In the genomic region with DNA sequence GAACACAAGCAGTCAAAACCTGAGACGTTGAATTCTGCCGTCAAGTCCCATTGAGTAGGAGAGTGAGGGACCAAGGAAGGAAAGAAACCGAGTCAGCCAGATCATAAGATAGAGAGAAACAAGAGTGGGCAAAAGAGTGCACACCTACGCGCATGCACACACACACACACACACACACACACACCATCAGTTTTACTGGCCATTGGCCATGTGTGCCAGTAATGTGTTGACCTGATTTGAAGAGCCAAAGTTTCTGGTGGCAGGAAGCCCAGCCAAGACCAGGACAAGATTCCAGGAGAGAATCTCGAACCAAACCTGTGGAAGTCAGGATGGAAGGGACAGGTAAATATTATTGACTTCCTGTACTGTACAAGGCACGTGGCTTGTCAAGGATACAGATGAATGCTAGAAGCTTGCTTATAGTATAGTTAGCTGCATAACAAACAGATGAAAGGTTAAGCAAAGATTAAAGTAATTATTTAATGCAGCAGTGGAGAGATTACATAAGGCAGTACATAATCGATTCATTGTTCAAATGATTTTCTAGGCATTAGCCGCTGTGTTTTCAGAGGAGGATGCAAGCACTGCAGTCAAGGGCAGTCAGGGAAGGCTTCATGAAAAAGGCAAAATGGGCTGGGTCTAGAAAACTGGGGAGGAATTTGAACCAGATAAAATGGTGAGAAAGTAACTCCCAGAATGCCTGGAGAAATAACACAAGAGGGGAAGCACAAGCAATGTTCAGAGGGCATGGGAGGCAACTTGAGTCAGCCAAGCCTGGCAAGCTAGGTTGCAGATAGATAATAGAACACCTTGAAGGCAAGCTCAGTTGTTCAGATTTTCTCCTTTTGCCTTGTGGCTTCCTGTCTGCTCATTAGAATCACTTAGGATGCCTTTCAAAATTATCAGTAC, we compare ENCODE assay signal across 1 cellular context.
TF ChIP-seq lines count a peak whose summit lies in the region.

No MANE protein-coding gene starts in this region.

TF ChIP-seq in HepG2, 621 proteins besides CTCF, POLR2A, EP300 and RAD21 (continues in another document):
- TF ChIP-seq GABPB1 (CRISPR knock-in tag; IDR thresholded peaks at IDR 0.05) (no peak), GATAD2A (CRISPR knock-in tag; IDR thresholded peaks at IDR 0.05) (peak; percentile 47; the same call in 1 of the 2 replicates), ZFP36L2 (CRISPR knock-in tag; IDR thresholded peaks at IDR 0.05) (no peak), ZNF678 (CRISPR knock-in tag; IDR thresholded peaks at IDR 0.05) (no peak), NFKBIZ (CRISPR knock-in tag; IDR thresholded peaks at IDR 0.05) (no peak), ZNF10 (CRISPR knock-in tag; IDR thresholded peaks at IDR 0.05; ENCODE audit: borderline replicate concordance, low read depth) (no peak), SP1 (IDR thresholded peaks at IDR 0.05) (no peak), SP1 (CRISPR knock-in tag; IDR thresholded peaks at IDR 0.05) (no peak), ZNF792 (CRISPR knock-in tag; IDR thresholded peaks at IDR 0.05) (no peak), TCF7L2 (IDR thresholded peaks at IDR 0.05; ENCODE audit: low read depth, low read length) (no peak), ZNF34 (CRISPR knock-in tag; IDR thresholded peaks at IDR 0.05; ENCODE audit: borderline replicate concordance) (no peak), KDM5A (IDR thresholded peaks at IDR 0.05; ENCODE audit: borderline replicate concordance, low read length) (no peak), CBX2 (IDR thresholded peaks at IDR 0.05; ENCODE audit: low read depth, low read length) (no peak), CBX2 (CRISPR knock-in tag; IDR thresholded peaks at IDR 0.05; ENCODE audit: low read depth) (no peak), NFE2 (CRISPR knock-in tag; IDR thresholded peaks at IDR 0.05) (no peak), ZNF460 (CRISPR knock-in tag; IDR thresholded peaks at IDR 0.05; ENCODE audit: borderline replicate concordance) (no peak), NFYB (CRISPR knock-in tag; IDR thresholded peaks at IDR 0.05) (no peak), ZNF24 (IDR thresholded peaks at IDR 0.05) (no peak), NFE2L1 (CRISPR knock-in tag; IDR thresholded peaks at IDR 0.05; ENCODE audit: borderline replicate concordance) (no peak), ZNF737 (CRISPR knock-in tag; IDR thresholded peaks at IDR 0.05; ENCODE audit: borderline replicate concordance) (no peak), ZNF496 (CRISPR knock-in tag; IDR thresholded peaks at IDR 0.05; ENCODE audit: insufficient replicate concordance) (no peak), NFATC3 (CRISPR knock-in tag; IDR thresholded peaks at IDR 0.05) (no peak), PHF20 (CRISPR knock-in tag; IDR thresholded peaks at IDR 0.05) (no peak), FOXP1 (IDR thresholded peaks at IDR 0.05) (no peak), FOXP1 (CRISPR knock-in tag; IDR thresholded peaks at IDR 0.05) (peak; percentile 45; the same call in 1 of the 2 replicates), NCOA2 (CRISPR knock-in tag; IDR thresholded peaks at IDR 0.05) (peak; percentile 62), SKI (IDR thresholded peaks at IDR 0.05; ENCODE audit: partially characterized antibody) (no peak), SMAD9 (CRISPR knock-in tag; IDR thresholded peaks at IDR 0.05) (no peak), JARID2 (CRISPR knock-in tag; IDR thresholded peaks at IDR 0.05; ENCODE audit: insufficient replicate concordance) (no peak), ERF (CRISPR knock-in tag; IDR thresholded peaks at IDR 0.05) (no peak), ZNF484 (CRISPR knock-in tag; IDR thresholded peaks at IDR 0.05; ENCODE audit: borderline replicate concordance, low read depth) (no peak), ZBTB21 (CRISPR knock-in tag; IDR thresholded peaks at IDR 0.05) (no peak), ESRRA (CRISPR knock-in tag; IDR thresholded peaks at IDR 0.05; ENCODE audit: low read depth) (no peak), ZNF605 (CRISPR knock-in tag; IDR thresholded peaks at IDR 0.05) (no peak), CAMTA2 (CRISPR knock-in tag; IDR thresholded peaks at IDR 0.05; ENCODE audit: borderline replicate concordance) (no peak)
- TF ChIP-seq, protein P1, sequence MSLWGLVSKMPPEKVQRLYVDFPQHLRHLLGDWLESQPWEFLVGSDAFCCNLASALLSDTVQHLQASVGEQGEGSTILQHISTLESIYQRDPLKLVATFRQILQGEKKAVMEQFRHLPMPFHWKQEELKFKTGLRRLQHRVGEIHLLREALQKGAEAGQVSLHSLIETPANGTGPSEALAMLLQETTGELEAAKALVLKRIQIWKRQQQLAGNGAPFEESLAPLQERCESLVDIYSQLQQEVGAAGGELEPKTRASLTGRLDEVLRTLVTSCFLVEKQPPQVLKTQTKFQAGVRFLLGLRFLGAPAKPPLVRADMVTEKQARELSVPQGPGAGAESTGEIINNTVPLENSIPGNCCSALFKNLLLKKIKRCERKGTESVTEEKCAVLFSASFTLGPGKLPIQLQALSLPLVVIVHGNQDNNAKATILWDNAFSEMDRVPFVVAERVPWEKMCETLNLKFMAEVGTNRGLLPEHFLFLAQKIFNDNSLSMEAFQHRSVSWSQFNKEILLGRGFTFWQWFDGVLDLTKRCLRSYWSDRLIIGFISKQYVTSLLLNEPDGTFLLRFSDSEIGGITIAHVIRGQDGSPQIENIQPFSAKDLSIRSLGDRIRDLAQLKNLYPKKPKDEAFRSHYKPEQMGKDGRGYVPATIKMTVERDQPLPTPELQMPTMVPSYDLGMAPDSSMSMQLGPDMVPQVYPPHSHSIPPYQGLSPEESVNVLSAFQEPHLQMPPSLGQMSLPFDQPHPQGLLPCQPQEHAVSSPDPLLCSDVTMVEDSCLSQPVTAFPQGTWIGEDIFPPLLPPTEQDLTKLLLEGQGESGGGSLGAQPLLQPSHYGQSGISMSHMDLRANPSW (CRISPR knock-in tag; IDR thresholded peaks at IDR 0.05; ENCODE audit: borderline replicate concordance), result no peak
- TF ChIP-seq, protein P2, sequence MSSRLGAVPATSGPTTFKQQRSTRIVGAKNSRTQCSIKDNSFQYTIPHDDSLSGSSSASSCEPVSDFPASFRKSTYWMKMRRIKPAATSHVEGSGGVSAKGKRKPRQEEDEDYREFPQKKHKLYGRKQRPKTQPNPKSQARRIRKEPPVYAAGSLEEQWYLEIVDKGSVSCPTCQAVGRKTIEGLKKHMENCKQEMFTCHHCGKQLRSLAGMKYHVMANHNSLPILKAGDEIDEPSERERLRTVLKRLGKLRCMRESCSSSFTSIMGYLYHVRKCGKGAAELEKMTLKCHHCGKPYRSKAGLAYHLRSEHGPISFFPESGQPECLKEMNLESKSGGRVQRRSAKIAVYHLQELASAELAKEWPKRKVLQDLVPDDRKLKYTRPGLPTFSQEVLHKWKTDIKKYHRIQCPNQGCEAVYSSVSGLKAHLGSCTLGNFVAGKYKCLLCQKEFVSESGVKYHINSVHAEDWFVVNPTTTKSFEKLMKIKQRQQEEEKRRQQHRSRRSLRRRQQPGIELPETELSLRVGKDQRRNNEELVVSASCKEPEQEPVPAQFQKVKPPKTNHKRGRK (CRISPR knock-in tag; IDR thresholded peaks at IDR 0.05), result no peak
- TF ChIP-seq, protein P3, sequence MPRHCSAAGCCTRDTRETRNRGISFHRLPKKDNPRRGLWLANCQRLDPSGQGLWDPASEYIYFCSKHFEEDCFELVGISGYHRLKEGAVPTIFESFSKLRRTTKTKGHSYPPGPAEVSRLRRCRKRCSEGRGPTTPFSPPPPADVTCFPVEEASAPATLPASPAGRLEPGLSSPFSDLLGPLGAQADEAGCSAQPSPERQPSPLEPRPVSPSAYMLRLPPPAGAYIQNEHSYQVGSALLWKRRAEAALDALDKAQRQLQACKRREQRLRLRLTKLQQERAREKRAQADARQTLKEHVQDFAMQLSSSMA (CRISPR knock-in tag; IDR thresholded peaks at IDR 0.05), result no peak
- TF ChIP-seq, protein P4, sequence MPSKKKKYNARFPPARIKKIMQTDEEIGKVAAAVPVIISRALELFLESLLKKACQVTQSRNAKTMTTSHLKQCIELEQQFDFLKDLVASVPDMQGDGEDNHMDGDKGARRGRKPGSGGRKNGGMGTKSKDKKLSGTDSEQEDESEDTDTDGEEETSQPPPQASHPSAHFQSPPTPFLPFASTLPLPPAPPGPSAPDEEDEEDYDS (CRISPR knock-in tag; IDR thresholded peaks at IDR 0.05), result 0 out of 2 replicates have a peak, but pooled peaks have one; percentile 23
- TF ChIP-seq, protein P5, sequence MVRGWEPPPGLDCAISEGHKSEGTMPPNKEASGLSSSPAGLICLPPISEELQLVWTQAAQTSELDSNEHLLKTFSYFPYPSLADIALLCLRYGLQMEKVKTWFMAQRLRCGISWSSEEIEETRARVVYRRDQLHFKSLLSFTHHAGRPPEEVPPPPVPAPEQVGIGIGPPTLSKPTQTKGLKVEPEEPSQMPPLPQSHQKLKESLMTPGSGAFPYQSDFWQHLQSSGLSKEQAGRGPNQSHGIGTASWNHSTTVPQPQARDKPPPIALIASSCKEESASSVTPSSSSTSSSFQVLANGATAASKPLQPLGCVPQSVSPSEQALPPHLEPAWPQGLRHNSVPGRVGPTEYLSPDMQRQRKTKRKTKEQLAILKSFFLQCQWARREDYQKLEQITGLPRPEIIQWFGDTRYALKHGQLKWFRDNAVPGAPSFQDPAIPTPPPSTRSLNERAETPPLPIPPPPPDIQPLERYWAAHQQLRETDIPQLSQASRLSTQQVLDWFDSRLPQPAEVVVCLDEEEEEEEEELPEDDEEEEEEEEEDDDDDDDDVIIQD (CRISPR knock-in tag; IDR thresholded peaks at IDR 0.05; ENCODE audit: low read depth), result no peak
- TF ChIP-seq, protein P6, sequence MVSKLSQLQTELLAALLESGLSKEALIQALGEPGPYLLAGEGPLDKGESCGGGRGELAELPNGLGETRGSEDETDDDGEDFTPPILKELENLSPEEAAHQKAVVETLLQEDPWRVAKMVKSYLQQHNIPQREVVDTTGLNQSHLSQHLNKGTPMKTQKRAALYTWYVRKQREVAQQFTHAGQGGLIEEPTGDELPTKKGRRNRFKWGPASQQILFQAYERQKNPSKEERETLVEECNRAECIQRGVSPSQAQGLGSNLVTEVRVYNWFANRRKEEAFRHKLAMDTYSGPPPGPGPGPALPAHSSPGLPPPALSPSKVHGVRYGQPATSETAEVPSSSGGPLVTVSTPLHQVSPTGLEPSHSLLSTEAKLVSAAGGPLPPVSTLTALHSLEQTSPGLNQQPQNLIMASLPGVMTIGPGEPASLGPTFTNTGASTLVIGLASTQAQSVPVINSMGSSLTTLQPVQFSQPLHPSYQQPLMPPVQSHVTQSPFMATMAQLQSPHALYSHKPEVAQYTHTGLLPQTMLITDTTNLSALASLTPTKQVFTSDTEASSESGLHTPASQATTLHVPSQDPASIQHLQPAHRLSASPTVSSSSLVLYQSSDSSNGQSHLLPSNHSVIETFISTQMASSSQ (IDR thresholded peaks at IDR 0.05; ENCODE audit: low read depth), result no peak
- TF ChIP-seq, protein P6 (CRISPR knock-in tag; IDR thresholded peaks at IDR 0.05; ENCODE audit: borderline replicate concordance), result peak; percentile 40; the same call in 1 of the 2 replicates
- TF ChIP-seq, protein P7, sequence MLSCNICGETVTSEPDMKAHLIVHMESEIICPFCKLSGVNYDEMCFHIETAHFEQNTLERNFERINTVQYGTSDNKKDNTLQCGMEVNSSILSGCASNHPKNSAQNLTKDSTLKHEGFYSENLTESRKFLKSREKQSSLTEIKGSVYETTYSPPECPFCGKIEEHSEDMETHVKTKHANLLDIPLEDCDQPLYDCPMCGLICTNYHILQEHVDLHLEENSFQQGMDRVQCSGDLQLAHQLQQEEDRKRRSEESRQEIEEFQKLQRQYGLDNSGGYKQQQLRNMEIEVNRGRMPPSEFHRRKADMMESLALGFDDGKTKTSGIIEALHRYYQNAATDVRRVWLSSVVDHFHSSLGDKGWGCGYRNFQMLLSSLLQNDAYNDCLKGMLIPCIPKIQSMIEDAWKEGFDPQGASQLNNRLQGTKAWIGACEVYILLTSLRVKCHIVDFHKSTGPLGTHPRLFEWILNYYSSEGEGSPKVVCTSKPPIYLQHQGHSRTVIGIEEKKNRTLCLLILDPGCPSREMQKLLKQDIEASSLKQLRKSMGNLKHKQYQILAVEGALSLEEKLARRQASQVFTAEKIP (CRISPR knock-in tag; IDR thresholded peaks at IDR 0.05; ENCODE audit: borderline replicate concordance), result no peak
- TF ChIP-seq, protein P8, sequence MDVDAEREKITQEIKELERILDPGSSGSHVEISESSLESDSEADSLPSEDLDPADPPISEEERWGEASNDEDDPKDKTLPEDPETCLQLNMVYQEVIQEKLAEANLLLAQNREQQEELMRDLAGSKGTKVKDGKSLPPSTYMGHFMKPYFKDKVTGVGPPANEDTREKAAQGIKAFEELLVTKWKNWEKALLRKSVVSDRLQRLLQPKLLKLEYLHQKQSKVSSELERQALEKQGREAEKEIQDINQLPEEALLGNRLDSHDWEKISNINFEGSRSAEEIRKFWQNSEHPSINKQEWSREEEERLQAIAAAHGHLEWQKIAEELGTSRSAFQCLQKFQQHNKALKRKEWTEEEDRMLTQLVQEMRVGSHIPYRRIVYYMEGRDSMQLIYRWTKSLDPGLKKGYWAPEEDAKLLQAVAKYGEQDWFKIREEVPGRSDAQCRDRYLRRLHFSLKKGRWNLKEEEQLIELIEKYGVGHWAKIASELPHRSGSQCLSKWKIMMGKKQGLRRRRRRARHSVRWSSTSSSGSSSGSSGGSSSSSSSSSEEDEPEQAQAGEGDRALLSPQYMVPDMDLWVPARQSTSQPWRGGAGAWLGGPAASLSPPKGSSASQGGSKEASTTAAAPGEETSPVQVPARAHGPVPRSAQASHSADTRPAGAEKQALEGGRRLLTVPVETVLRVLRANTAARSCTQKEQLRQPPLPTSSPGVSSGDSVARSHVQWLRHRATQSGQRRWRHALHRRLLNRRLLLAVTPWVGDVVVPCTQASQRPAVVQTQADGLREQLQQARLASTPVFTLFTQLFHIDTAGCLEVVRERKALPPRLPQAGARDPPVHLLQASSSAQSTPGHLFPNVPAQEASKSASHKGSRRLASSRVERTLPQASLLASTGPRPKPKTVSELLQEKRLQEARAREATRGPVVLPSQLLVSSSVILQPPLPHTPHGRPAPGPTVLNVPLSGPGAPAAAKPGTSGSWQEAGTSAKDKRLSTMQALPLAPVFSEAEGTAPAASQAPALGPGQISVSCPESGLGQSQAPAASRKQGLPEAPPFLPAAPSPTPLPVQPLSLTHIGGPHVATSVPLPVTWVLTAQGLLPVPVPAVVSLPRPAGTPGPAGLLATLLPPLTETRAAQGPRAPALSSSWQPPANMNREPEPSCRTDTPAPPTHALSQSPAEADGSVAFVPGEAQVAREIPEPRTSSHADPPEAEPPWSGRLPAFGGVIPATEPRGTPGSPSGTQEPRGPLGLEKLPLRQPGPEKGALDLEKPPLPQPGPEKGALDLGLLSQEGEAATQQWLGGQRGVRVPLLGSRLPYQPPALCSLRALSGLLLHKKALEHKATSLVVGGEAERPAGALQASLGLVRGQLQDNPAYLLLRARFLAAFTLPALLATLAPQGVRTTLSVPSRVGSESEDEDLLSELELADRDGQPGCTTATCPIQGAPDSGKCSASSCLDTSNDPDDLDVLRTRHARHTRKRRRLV (CRISPR knock-in tag; IDR thresholded peaks at IDR 0.05), result no peak
